Comparison of ENCODE assay signal across 8 cellular contexts in the genomic region with DNA sequence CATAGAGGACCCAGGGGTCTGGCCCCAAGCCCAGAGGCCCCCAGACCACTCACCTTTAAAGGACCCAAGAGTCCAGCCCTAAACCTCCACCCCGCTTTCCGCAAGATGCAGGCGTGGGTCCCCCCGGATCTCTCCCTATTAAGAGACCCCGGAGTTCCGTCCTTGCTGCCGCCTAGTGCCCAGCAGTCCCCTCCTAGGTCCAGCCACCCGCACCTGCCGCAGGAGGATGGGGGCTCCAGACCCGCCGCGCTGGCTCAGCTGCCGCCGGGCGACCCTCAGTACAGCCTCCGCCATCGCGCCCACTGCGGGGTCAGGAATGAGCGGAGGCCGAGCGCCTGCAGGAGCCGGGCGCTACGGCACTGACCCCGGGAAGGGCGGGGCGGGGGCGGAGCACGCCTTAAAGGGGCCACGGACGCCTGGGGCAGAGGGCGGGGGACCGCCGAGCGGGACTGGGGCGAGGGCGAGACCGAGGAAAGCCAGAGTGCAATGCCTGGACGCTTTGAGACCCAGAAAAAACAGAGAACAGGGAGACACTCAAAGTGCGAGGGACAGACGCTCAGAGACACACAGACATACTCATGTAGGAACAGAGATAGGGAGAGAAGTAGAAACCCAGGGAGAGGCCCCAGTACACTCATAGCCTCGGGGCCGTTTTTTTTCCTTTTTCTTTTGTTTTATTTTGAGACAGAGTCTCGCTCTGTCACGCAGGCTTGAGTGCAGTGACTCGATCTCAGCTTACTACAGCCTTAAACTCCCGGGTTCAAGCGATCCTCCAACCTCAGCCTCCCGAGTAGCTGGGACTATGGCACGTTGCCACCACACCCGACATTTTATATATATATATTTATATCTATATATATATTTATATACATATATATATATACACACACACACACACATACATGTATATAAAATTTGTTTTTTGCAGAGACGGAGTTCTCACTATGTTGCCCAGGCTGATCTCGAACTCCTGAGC. TPM values are rescaled to one million over a fixed set of nuclear protein-coding genes. Genes with fewer than 3 reads are reported as not detected.
DNase-seq lines count a peak whose midpoint lies in the region; ATAC-seq and TF ChIP-seq lines count a peak whose summit lies in the region.

A gene with protein sequence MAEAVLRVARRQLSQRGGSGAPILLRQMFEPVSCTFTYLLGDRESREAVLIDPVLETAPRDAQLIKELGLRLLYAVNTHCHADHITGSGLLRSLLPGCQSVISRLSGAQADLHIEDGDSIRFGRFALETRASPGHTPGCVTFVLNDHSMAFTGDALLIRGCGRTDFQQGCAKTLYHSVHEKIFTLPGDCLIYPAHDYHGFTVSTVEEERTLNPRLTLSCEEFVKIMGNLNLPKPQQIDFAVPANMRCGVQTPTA (minus strand): TSS at position 318 of the 976 bp plus-strand sequence. CDS start 24 bp downstream, at position 294.

- CTCF ChIA-PET in BJ (lab: Yijun Ruan, JAX) = interaction anchor here (1.2 to 7.3 kb wide), 4 partner anchors 7 to 95 kb away, joined by 4 to 41 read pairs (median 8); no protein-coding TSS in a partner anchor

- H3K36me3 Mint-ChIP-seq in natural killer cell treated with Interleukin-12 subunit alpha and Interleukin-12 subunit beta and Interleukin-15 and Interleukin-18, amount 100 ng/mL, for 72 hours = no peaks in the 10 kb centered on the region

- ATAC-seq in GM19395 (IDR thresholded peaks at IDR 0.05; ENCODE audit: unreplicated experiment) = peak; percentile 57
- peak; percentile 95 for ATAC-seq in natural killer cell treated with Interleukin-12 subunit alpha and Interleukin-12 subunit beta and Interleukin-15 and Interleukin-18, amount 100 ng/mL, for 72 hours

- 5% methylated on average over 51 of the region's 54 CpGs for WGBS in HUES64

- peak within 1 kb of the TSS; percentile 78 to 89 for H3K27ac Mint-ChIP-seq in natural killer cell treated with Interleukin-12 subunit alpha and Interleukin-12 subunit beta and Interleukin-15 and Interleukin-18, amount 100 ng/mL, for 72 hours

- H3K27me3 Mint-ChIP-seq in natural killer cell treated with Interleukin-12 subunit alpha and Interleukin-12 subunit beta and Interleukin-15 and Interleukin-18, amount 100 ng/mL, for 72 hours = no peaks in the 10 kb centered on the region

- H3K9me3 ChIP-seq in HUES64 (ENCODE audit: insufficient read depth, low read depth, low read length) (no peaks in the 10 kb centered on the region), stomach smooth muscle (ENCODE audit: control insufficient read depth in 2 of 2, low read length in 2 of 2) (no peaks in the 10 kb centered on the region)

- H3K4me3 ChIP-seq in BJ (ENCODE audit: low read depth, low read length) = peak within 1 kb of the TSS; percentile 94
- peak within 1 kb of the TSS; percentile 92 for H3K4me3 ChIP-seq in HUES64 (ENCODE audit: low read length)
- H3K4me3 ChIP-seq in fibroblast of the aortic adventitia (ENCODE audit: low read depth, low read length) = peak within 1 kb of the TSS; percentile 91
- H3K4me3 ChIP-seq in stomach smooth muscle (ENCODE audit: low read length in 2 of 2) = peak within 1 kb of the TSS; percentile 88 to 92

- peaks cover 13 to 21% of the 10 kb centered on the region in 2 donors for H3K4me1 Mint-ChIP-seq in natural killer cell treated with Interleukin-12 subunit alpha and Interleukin-12 subunit beta and Interleukin-15 and Interleukin-18, amount 100 ng/mL, for 72 hours (ENCODE audit: low read depth in 2 of 2)

- no peaks in the 10 kb centered on the region for H3K9me3 Mint-ChIP-seq in natural killer cell treated with Interleukin-12 subunit alpha and Interleukin-12 subunit beta and Interleukin-15 and Interleukin-18, amount 100 ng/mL, for 72 hours

- H3K27me3 ChIP-seq in BJ (ENCODE audit: control insufficient read depth, insufficient read depth, low read length) (no peaks in the 10 kb centered on the region), HUES64 (ENCODE audit: insufficient read depth, low read length) (peaks cover 31% of the 10 kb centered on the region), stomach smooth muscle (ENCODE audit: control insufficient read depth in 1 of 2, insufficient read depth in 2 of 2, low read length in 2 of 2) (no peaks in the 10 kb centered on the region)

- H3K27ac ChIP-seq in HUES64 (ENCODE audit: low read depth, low read length) = no peak within 1 kb of the TSS
- peak within 1 kb of the TSS; percentile 76 for H3K27ac ChIP-seq in stomach smooth muscle (ENCODE audit: low read length)

- H3K36me3 ChIP-seq in BJ (ENCODE audit: control insufficient read depth, insufficient read depth, low read length) (peaks cover 1% of the 10 kb centered on the region), HUES64 (ENCODE audit: insufficient read depth, low read length) (no peaks in the 10 kb centered on the region), stomach smooth muscle (ENCODE audit: control insufficient read depth in 2 of 2, insufficient read depth in 2 of 2, low read length in 2 of 2) (no peaks in the 10 kb centered on the region)

- H3K4me1 ChIP-seq in HUES64 (ENCODE audit: insufficient read depth, low read length) (peaks cover 9% of the 10 kb centered on the region), stomach smooth muscle (ENCODE audit: control insufficient read depth, insufficient read depth, low read length) (peaks cover 25% of the 10 kb centered on the region)

- peak; percentile 80 for TF ChIP-seq POLR2A in Raji (IDR thresholded peaks at IDR 0.05; ENCODE audit: insufficient read depth, low read depth, low read length)

- TF ChIP-seq CTCF in BJ (IDR thresholded peaks at IDR 0.05; ENCODE audit: insufficient read depth, low read depth, low read length) = no peak
- TF ChIP-seq CTCF in fibroblast of the aortic adventitia (IDR thresholded peaks at IDR 0.05; ENCODE audit: insufficient read depth, low read length) = no peak

- H3K4me3 Mint-ChIP-seq in natural killer cell treated with Interleukin-12 subunit alpha and Interleukin-12 subunit beta and Interleukin-15 and Interleukin-18, amount 100 ng/mL, for 72 hours = peak within 1 kb of the TSS; percentile 87

- H3K9ac ChIP-seq in HUES64 (ENCODE audit: low read depth, low read length) = peak within 1 kb of the TSS; percentile 62
- H3K9ac ChIP-seq in stomach smooth muscle (ENCODE audit: low read length in 2 of 2) = peak within 1 kb of the TSS; percentile 84 to 85

- POLR2A ChIA-PET in BJ (lab: Charles Lee) = interaction anchor here (1.1 kb wide), 1 partner anchor 69 kb away, joined by 3 read pairs; a partner anchor contains a TSS

- DNase-seq in BJ (ENCODE audit: low read depth) = no peak
- peak; percentile 68 for DNase-seq in activated effector memory CD4-positive, alpha-beta T cell treated with Interleukin-2 at 50 U/mL for 16 hours
- DNase-seq in fibroblast of the aortic adventitia (ENCODE audit: low read depth) = peak; percentile 48
- DNase-seq in natural killer cell treated with Interleukin-12 subunit alpha and Interleukin-12 subunit beta and Interleukin-15 and Interleukin-18, amount 100 ng/mL, for 72 hours (ENCODE audit: low spot score) = peak; percentile 88

RNA-seq across cellular contexts. Expression of the gene that starts here (rescaled TPM):
- 188 and 261 TPM in 2 replicates for polyA plus RNA-seq in BJ (2011; rRNA removed)
- 107 and 192 TPM in 2 replicates for polyA minus RNA-seq in BJ (2011; rRNA and poly(A)+ RNA removed)
- polyA plus RNA-seq in HUES64 (2013, experiment 1 of 2) = 11.8 TPM
- polyA plus RNA-seq in HUES64 (2013, experiment 2 of 2) = 17.4 TPM
- total RNA-seq in fibroblast of the aortic adventitia (ENCODE audit: low replicate concordance) = 11.3 and 78.2 TPM in 2 replicates
- total RNA-seq in natural killer cell treated with Interleukin-12 subunit alpha and Interleukin-12 subunit beta and Interleukin-15 and Interleukin-18, amount 100 ng/mL, for 72 hours = 10 to 100 TPM; 41.7 to 70.4 TPM
